ENCODE assay signal across 1 cellular context in the genomic region with DNA sequence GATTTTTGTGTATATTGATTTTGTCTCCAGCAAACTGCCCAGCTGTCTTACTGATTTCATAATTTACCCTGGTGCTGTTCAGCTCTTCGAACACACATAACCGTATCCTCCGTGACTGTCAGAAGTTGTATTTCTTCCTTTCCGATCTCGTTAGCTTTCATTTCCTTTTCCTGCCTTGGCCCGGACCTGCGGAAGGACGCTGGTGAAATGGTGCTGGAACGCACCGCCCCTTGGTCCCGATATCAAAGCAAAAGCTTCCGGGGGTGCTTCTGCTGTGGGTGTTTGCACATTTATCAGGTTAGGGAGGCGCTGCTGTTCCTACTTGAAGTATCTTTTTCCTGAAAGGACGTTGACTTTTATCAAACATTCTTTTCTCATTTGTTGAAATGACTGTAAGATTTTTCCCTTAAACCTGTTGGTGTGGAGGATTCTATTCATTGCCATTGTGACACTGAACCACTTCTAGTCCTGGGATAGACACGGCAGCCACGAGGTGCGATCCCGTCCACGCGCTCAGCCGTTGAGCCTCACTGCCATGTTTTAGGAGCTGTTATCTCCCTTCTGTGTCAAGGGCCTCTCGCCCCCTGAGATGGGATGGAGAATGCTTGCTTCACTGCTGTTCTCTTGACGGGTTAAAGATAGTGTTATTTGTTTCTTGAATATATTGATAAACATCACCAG.
TF ChIP-seq lines count a peak whose summit lies in the region.

No MANE protein-coding gene starts in this region.

TF ChIP-seq in SK-N-SH treated with all-trans-retinoic acid at 6 μM for 48 hours, 23 proteins besides CTCF, POLR2A, EP300 and RAD21 (continued from another document):
- TF ChIP-seq, protein P1, sequence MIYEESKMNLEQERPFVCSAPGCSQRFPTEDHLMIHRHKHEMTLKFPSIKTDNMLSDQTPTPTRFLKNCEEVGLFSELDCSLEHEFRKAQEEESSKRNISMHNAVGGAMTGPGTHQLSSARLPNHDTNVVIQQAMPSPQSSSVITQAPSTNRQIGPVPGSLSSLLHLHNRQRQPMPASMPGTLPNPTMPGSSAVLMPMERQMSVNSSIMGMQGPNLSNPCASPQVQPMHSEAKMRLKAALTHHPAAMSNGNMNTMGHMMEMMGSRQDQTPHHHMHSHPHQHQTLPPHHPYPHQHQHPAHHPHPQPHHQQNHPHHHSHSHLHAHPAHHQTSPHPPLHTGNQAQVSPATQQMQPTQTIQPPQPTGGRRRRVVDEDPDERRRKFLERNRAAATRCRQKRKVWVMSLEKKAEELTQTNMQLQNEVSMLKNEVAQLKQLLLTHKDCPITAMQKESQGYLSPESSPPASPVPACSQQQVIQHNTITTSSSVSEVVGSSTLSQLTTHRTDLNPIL (CRISPR knock-in tag; IDR thresholded peaks at IDR 0.05; ENCODE audit: low read depth) = no peak
- TF ChIP-seq OSR1 (CRISPR knock-in tag; IDR thresholded peaks at IDR 0.05) = no peak
- TF ChIP-seq, protein P2, sequence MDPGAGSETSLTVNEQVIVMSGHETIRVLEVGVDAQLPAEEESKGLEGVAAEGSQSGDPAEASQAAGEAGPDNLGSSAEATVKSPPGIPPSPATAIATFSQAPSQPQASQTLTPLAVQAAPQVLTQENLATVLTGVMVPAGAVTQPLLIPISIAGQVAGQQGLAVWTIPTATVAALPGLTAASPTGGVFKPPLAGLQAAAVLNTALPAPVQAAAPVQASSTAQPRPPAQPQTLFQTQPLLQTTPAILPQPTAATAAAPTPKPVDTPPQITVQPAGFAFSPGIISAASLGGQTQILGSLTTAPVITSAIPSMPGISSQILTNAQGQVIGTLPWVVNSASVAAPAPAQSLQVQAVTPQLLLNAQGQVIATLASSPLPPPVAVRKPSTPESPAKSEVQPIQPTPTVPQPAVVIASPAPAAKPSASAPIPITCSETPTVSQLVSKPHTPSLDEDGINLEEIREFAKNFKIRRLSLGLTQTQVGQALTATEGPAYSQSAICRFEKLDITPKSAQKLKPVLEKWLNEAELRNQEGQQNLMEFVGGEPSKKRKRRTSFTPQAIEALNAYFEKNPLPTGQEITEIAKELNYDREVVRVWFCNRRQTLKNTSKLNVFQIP (CRISPR knock-in tag; IDR thresholded peaks at IDR 0.05; ENCODE audit: borderline replicate concordance, low read depth) = no peak
